ENCODE assay signal across 11 cellular contexts in genomic region chr2:197137826-197138480, GRCh38.
A peak's percentile ranks its signal among the peaks of the same experiment; 100 is the strongest.
DNase-seq lines count a peak whose midpoint lies in the region; ATAC-seq, FAIRE-seq and TF ChIP-seq lines count a peak whose summit lies in the region.
"Had no signal": no experiment of that assay in that cellular context is flagged by ENCODE, and none has a peak within 500 bp of the region (broad histone marks: within the 10 kb centered on the region; RNA-seq: fewer than 3 reads in every experiment).

No MANE protein-coding gene starts in this region.

- no peaks in the 10 kb centered on the region for H3K79me2 ChIP-seq in ACC112 (ENCODE audit: control insufficient read depth, insufficient read depth, low read length, unreplicated experiment)

- TF ChIP-seq CTCF in epithelial cell of esophagus (IDR thresholded peaks at IDR 0.05; ENCODE audit: insufficient read depth, low read depth, low read length, missing control alignments), result no peak
- TF ChIP-seq CTCF in sigmoid colon (IDR thresholded peaks at IDR 0.05), result no peak

- ATAC-seq in GM21825 (IDR thresholded peaks at IDR 0.05; ENCODE audit: unreplicated experiment), result no peak
- ATAC-seq: GM23338 had no signal

- no peaks in the 10 kb centered on the region for H3K9me3 ChIP-seq in HAP-1
- no peaks in the 10 kb centered on the region for H3K9me3 ChIP-seq in sigmoid colon

- peak; percentile 57 for FAIRE-seq in GM18507 (lab: Jason Lieb, UNC)

- WGBS in sigmoid colon, 2 donors, result 67 to 85% methylated on average over 3 of the region's 3 CpGs

- H3K4me3 ChIP-seq in ACC112 (ENCODE audit: low read depth, low read length) (peak overlapping the region; percentile 24; the same call in 1 of the 2 replicates), epithelial cell of esophagus (ENCODE audit: low read length) (no peak overlapping the region), HAP-1 (no peak overlapping the region), sigmoid colon (no peak overlapping the region)
- H3K4me3 ChIP-seq: GM23338 had no signal

- in situ Hi-C loops in HAP-1 (cut with MboI; ENCODE audit: low sequenced_read_pairs), result no loop called here

- H3K36me3 ChIP-seq in ACC112 (ENCODE audit: insufficient read depth, low read length), result no peaks in the 10 kb centered on the region
- no peaks in the 10 kb centered on the region for H3K36me3 ChIP-seq in HAP-1 (replicated peaks)
- peaks cover 0 to 8% (median 0%) of the 10 kb centered on the region in 4 donors for H3K36me3 ChIP-seq in sigmoid colon

- no peak for TF ChIP-seq POLR2A in sigmoid colon (IDR thresholded peaks at IDR 0.05)

- intact Hi-C loops in sigmoid colon (cut with DNase I), result no loop called here

- H3K27ac ChIP-seq in ACC112 (ENCODE audit: low read depth, low read length), result peak overlapping the region; percentile 75
- no peak overlapping the region for H3K27ac ChIP-seq in sigmoid colon

- no peaks in the 10 kb centered on the region for H3K27me3 ChIP-seq in ACC112 (ENCODE audit: insufficient read depth, low read length)
- no peaks in the 10 kb centered on the region; the same call in 1 of the 2 replicates for H3K27me3 ChIP-seq in HAP-1 (ENCODE audit: low read depth)
- no peaks in the 10 kb centered on the region for H3K27me3 ChIP-seq in sigmoid colon

- no peak overlapping the region for H2AFZ ChIP-seq in ACC112 (ENCODE audit: low read length, unreplicated experiment)
- H2AFZ ChIP-seq: GM23338 had no signal

- TF ChIP-seq EP300 in sigmoid colon (IDR thresholded peaks at IDR 0.05), result no peak

- peaks cover 30% of the 10 kb centered on the region for H3K4me1 ChIP-seq in ACC112 (ENCODE audit: control insufficient read depth, insufficient read depth, low read length, unreplicated experiment)
- no peaks in the 10 kb centered on the region for H3K4me1 ChIP-seq in HAP-1
- peaks cover 0 to 8% (median 3%) of the 10 kb centered on the region in 4 donors for H3K4me1 ChIP-seq in sigmoid colon

- DNase-seq in GM18507 (ENCODE audit: extremely low spot score, insufficient read length, low read depth) (no peak), RKO (ENCODE audit: low spot score) (peak; percentile 41), epithelial cell of esophagus (ENCODE audit: low read depth) (peak; percentile 46), HAP-1 (ENCODE audit: low spot score in 2 of 2) (no peak), sigmoid colon (no peak)
- DNase-seq in stimulated activated CD8-positive, alpha-beta memory T cell treated with anti-CD3 and anti-CD28 coated beads, Interleukin-4, amount 100 ng/mL, for 48 hours, result no peak
- DNase-seq: NCI-H187 treated with DMSO at 0.1 percent for 48 hours, retina had no signal

Comparison
In these comparisons a context has a peak if more than half of its experiments do, and no peak if none do; other contexts are left out.
1. DNase-seq: peak in RKO (single experiment) and epithelial cell of esophagus (single experiment); none in GM18507 (single experiment), HAP-1 (0 of 2), sigmoid colon (single experiment) and stimulated activated CD8-positive, alpha-beta memory T cell treated with anti-CD3 and anti-CD28 coated beads, Interleukin-4, amount 100 ng/mL, for 48 hours (single experiment).